Comparison of ENCODE assay signal across 1 cellular context in genomic region chr2:84970266-84970955, GRCh38.
A peak's percentile ranks its signal among the peaks of the same experiment; 100 is the strongest.
TF ChIP-seq lines count a peak whose summit lies in the region.

No MANE protein-coding gene starts in this region.

TF ChIP-seq in HepG2, 621 proteins besides CTCF, POLR2A, EP300 and RAD21 (continued from another document and continues in another):
- TF ChIP-seq ZNF335 (CRISPR knock-in tag; IDR thresholded peaks at IDR 0.05) (no peak), ZNF142 (CRISPR knock-in tag; IDR thresholded peaks at IDR 0.05) (peak; percentile 59; the same call in 1 of the 2 replicates), ZFX (CRISPR knock-in tag; IDR thresholded peaks at IDR 0.05; ENCODE audit: low read depth) (peak; percentile 83), GPN1 (CRISPR knock-in tag; IDR thresholded peaks at IDR 0.05; ENCODE audit: borderline replicate concordance) (peak; percentile 88; the same call in 1 of the 2 replicates), ZNF180 (CRISPR knock-in tag; IDR thresholded peaks at IDR 0.05; ENCODE audit: borderline replicate concordance, low read depth) (no peak), SIN3A (IDR thresholded peaks at IDR 0.05; ENCODE audit: borderline replicate concordance, low read depth, low read length) (peak; percentile 70; the same call in 1 of the 2 replicates), TAF1 (CRISPR knock-in tag; IDR thresholded peaks at IDR 0.05) (peak; percentile 66; the same call in 1 of the 2 replicates), HNF4G (IDR thresholded peaks at IDR 0.05; ENCODE audit: borderline replicate concordance, low read depth, low read length) (no peak), HNF4G (CRISPR knock-in tag; IDR thresholded peaks at IDR 0.05; ENCODE audit: borderline replicate concordance, low read depth) (no peak), ZBTB3 (CRISPR knock-in tag; IDR thresholded peaks at IDR 0.05; ENCODE audit: borderline replicate concordance, low read depth) (no peak), PCBP1 (IDR thresholded peaks at IDR 0.05; ENCODE audit: borderline replicate concordance, low read depth, low read length) (no peak), E2F5 (CRISPR knock-in tag; conservative IDR thresholded peaks at IDR 0.05) (0 out of 2 replicates have a peak, but pooled peaks have one; percentile 54), PRPF4 (IDR thresholded peaks at IDR 0.05; ENCODE audit: low read depth, low read length, poor library complexity, severe bottlenecking) (no peak), ZNF768 (CRISPR knock-in tag; IDR thresholded peaks at IDR 0.05) (0 out of 2 replicates have a peak, but pooled peaks have one; percentile 76), ATF4 (CRISPR knock-in tag; IDR thresholded peaks at IDR 0.05) (no peak), ZBTB25 (CRISPR knock-in tag; IDR thresholded peaks at IDR 0.05) (0 out of 2 replicates have a peak, but pooled peaks have one; percentile 10), ZSCAN21 (CRISPR knock-in tag; IDR thresholded peaks at IDR 0.05; ENCODE audit: borderline replicate concordance) (0 out of 2 replicates have a peak, but pooled peaks have one; percentile 36), REL (CRISPR knock-in tag; conservative IDR thresholded peaks at IDR 0.05) (no peak), HES4 (CRISPR knock-in tag; IDR thresholded peaks at IDR 0.05; ENCODE audit: borderline replicate concordance) (no peak), IKZF4 (CRISPR knock-in tag; IDR thresholded peaks at IDR 0.05; ENCODE audit: borderline replicate concordance, low read depth, not compliant biosample characterization) (no peak), ZNF879 (CRISPR knock-in tag; IDR thresholded peaks at IDR 0.05) (no peak), ZNF34 (CRISPR knock-in tag; IDR thresholded peaks at IDR 0.05; ENCODE audit: borderline replicate concordance) (no peak), ZNF780A (CRISPR knock-in tag; IDR thresholded peaks at IDR 0.05) (no peak), TERF1 (CRISPR knock-in tag; IDR thresholded peaks at IDR 0.05) (no peak), HNRNPLL (IDR thresholded peaks at IDR 0.05; ENCODE audit: low read depth, low read length, poor library complexity, severe bottlenecking) (peak; percentile 76), ATF5 (CRISPR knock-in tag; IDR thresholded peaks at IDR 0.05; ENCODE audit: low read depth) (no peak), YY1 (IDR thresholded peaks at IDR 0.05; ENCODE audit: insufficient read depth, insufficient replicate concordance, low read depth, low read length) (peak; percentile 42), SIX1 (CRISPR knock-in tag; IDR thresholded peaks at IDR 0.05; ENCODE audit: borderline replicate concordance) (no peak), ZNF883 (CRISPR knock-in tag; IDR thresholded peaks at IDR 0.05; ENCODE audit: not compliant biosample characterization) (no peak), TGIF2 (CRISPR knock-in tag; IDR thresholded peaks at IDR 0.05) (peak; percentile 51; the same call in 1 of the 2 replicates), ZNF891 (CRISPR knock-in tag; IDR thresholded peaks at IDR 0.05) (peak; percentile 77), ZNF350 (CRISPR knock-in tag; IDR thresholded peaks at IDR 0.05; ENCODE audit: borderline replicate concordance, low read depth) (peak; percentile 35; the same call in 1 of the 2 replicates), U2AF1 (optimal IDR thresholded peaks at IDR 0.05; ENCODE audit: low read depth, low read length) (no peak), ZNF598 (CRISPR knock-in tag; IDR thresholded peaks at IDR 0.05; ENCODE audit: borderline replicate concordance) (peak; percentile 51; the same call in 1 of the 2 replicates), RBM39 (IDR thresholded peaks at IDR 0.05; ENCODE audit: low read depth, low read length, poor library complexity, severe bottlenecking) (peak; percentile 83), GABPB1 (CRISPR knock-in tag; IDR thresholded peaks at IDR 0.05) (peak; percentile 67; the same call in 1 of the 2 replicates), ZBED4 (CRISPR knock-in tag; IDR thresholded peaks at IDR 0.05; ENCODE audit: borderline replicate concordance) (peak; percentile 59; the same call in 1 of the 2 replicates), HOXA5 (CRISPR knock-in tag; IDR thresholded peaks at IDR 0.05) (no peak), ZFP91 (CRISPR knock-in tag; IDR thresholded peaks at IDR 0.05; ENCODE audit: borderline replicate concordance) (peak; percentile 70; the same call in 1 of the 2 replicates), HHEX (CRISPR knock-in tag; IDR thresholded peaks at IDR 0.05) (0 out of 2 replicates have a peak, but pooled peaks have one; percentile 14), MTF1 (CRISPR knock-in tag; IDR thresholded peaks at IDR 0.05) (no peak; the same call in 1 of the 2 replicates), UBTF (CRISPR knock-in tag; IDR thresholded peaks at IDR 0.05) (peak; percentile 98; the same call in 1 of the 2 replicates), PHF21A (CRISPR knock-in tag; IDR thresholded peaks at IDR 0.05) (no peak; the same call in 1 of the 2 replicates), ONECUT2 (CRISPR knock-in tag; IDR thresholded peaks at IDR 0.05) (no peak)
